ENCODE assay signal across 1 cellular context in genomic region chr6:149316740-149317655, GRCh38.
TF ChIP-seq lines count a peak whose summit lies in the region.

No MANE protein-coding gene starts in this region.

TF ChIP-seq in SK-N-SH, 30 proteins besides CTCF, POLR2A, EP300 and RAD21 (continued from another document):
- TF ChIP-seq ZBTB33 (IDR thresholded peaks at IDR 0.05; ENCODE audit: borderline replicate concordance, low read depth) = peak; percentile 95
